ENCODE assay signal across 8 cellular contexts in the genomic region with DNA sequence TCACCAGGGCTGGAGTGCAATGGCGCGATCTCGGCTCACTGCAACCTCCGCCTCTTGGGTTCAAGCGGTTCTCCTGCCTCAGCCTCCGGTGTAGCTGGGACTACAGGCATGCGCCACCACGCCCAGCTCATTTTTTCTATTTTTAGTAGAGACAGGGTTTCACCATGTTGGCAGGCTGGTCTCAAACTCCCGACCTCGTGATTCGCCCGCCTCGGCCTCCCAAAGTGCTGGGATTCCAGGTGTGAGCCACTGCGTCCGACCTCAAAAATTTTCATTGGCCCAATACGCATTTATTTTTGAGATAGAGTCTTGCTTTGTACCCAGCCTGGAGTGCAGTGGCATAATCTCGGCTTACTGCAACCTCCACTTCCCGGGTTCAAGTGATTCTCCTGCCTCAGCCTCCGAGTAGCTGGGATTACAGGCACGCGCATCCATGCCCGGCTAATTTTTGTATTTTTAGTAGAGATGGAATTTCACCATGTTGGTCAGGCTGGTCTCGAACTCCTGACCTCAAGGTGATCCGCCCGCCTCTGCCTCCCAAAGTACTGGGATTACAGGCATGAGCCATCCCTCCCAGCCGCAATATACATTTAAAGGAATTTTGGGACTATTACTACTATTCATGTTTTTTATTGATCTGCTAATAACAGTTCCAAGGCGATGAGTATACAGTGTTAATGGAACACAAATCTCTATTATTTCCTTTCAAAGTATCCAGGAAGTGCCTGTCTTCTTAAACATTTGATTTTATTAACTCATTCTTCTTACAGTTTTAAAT. TPM values are rescaled to one million over a fixed set of nuclear protein-coding genes. Genes with fewer than 3 reads are reported as not detected.
DNase-seq lines count a peak whose midpoint lies in the region; ATAC-seq, FAIRE-seq and TF ChIP-seq lines count a peak whose summit lies in the region.
"Not testable (repeated sequence)": the region's sequence is repeated elsewhere in the genome, so short reads cannot be mapped to it uniquely, and the experiment has no call there.

No MANE protein-coding gene starts in this region.

- H3K9ac ChIP-seq in adipocyte (ENCODE audit: low read length) (peak overlapping the region; percentile 100), kidney (ENCODE audit: low read length in 2 of 2) (peak overlapping the region in 1 of 2 donors; percentile 99)
- H3K9ac ChIP-seq in endodermal cell (ENCODE audit: extremely low read depth, low read length, poor library complexity, severe bottlenecking): not testable (repeated sequence)

- peak overlapping the region; percentile 100 for H3K27ac Mint-ChIP-seq in CD8-positive, alpha-beta T cell
- peak overlapping the region; percentile 98 for H3K27ac Mint-ChIP-seq in T-helper 17 cell
- H3K27ac Mint-ChIP-seq in endodermal cell: peak overlapping the region; percentile 99
- H3K27ac Mint-ChIP-seq in osteocyte (ENCODE audit: unreplicated experiment): peak overlapping the region; percentile 99

- intact Hi-C loops in CD8-positive, alpha-beta T cell (cut with DNase I, micrococcal nuclease): loop anchor here (2.0 to 10.0 kb wide), 5 partner anchors 249 to 1353 kb away; a partner anchor contains a TSS
- intact Hi-C loops in kidney (cut with DNase I): not testable (repeated sequence)
- intact Hi-C loops in tibial artery (cut with DNase I; ENCODE audit: low total_unique reads): loop anchor here (2.0 kb wide), 1 partner anchor 17 kb away; a partner anchor contains a TSS

- H3K9me3 ChIP-seq in CD8-positive, alpha-beta T cell (ENCODE audit: low read length); KOPT-K1 (ENCODE audit: insufficient read depth, low read length, poor library complexity, severe bottlenecking); T-helper 17 cell (ENCODE audit: control insufficient read depth, low read length, poor library complexity, severe bottlenecking); adipocyte (ENCODE audit: control insufficient read depth, low read length); endodermal cell (ENCODE audit: control insufficient read depth, low read length); kidney (ENCODE audit: control insufficient read depth in 1 of 2, low read length in 2 of 2); tibial artery: not testable (repeated sequence)

- TF ChIP-seq CTCF in CD8-positive, alpha-beta T cell (IDR thresholded peaks at IDR 0.05); endodermal cell (conservative IDR thresholded peaks at IDR 0.05); kidney (IDR thresholded peaks at IDR 0.05; ENCODE audit: borderline replicate concordance, extremely low read depth, insufficient read depth); osteocyte (IDR thresholded peaks at IDR 0.05); tibial artery (IDR thresholded peaks at IDR 0.05): not testable (repeated sequence)

- H3K27me3 ChIP-seq in CD8-positive, alpha-beta T cell (ENCODE audit: insufficient read depth, low read length); adipocyte (replicated peaks; ENCODE audit: control insufficient read depth, insufficient read depth, low read length); endodermal cell (ENCODE audit: control insufficient read depth, insufficient read depth, low read length, poor library complexity, severe bottlenecking); tibial artery: not testable (repeated sequence)

- POLR2A ChIA-PET in CD8-positive, alpha-beta T cell (lab: Charles Lee): interaction anchor here (0.6 kb wide), 1 partner anchor 12 kb away, joined by 3 read pairs; no protein-coding TSS in a partner anchor

- H3K27ac ChIP-seq in CD8-positive, alpha-beta T cell (ENCODE audit: low read depth, low read length): peak overlapping the region; percentile 93
- H3K27ac ChIP-seq in KOPT-K1 (ENCODE audit: low read depth, low read length, poor library complexity, severe bottlenecking) (peak overlapping the region; percentile 90), kidney (ENCODE audit: low read depth in 2 of 2, low read length in 2 of 2) (peak overlapping the region; percentile 93 to 99), tibial artery (peak overlapping the region; percentile 98 to 100)
- H3K27ac ChIP-seq in endodermal cell (ENCODE audit: low read depth, low read length): not testable (repeated sequence)

- peaks cover 25% of the 10 kb centered on the region for H3K4me1 ChIP-seq in CD8-positive, alpha-beta T cell (ENCODE audit: insufficient read depth, low read length)
- H3K4me1 ChIP-seq in adipocyte (ENCODE audit: control insufficient read depth, insufficient read depth, low read length) (peaks cover 32% of the 10 kb centered on the region), kidney (ENCODE audit: control insufficient read depth in 1 of 2, insufficient read depth in 1 of 2, low read depth in 1 of 2, low read length in 2 of 2) (peaks cover 5 to 15% of the 10 kb centered on the region in 2 donors), tibial artery (peaks cover 0 to 30% (median 14%) of the 10 kb centered on the region in 4 donors)
- H3K4me1 ChIP-seq in endodermal cell (ENCODE audit: control insufficient read depth, insufficient read depth, low read length): not testable (repeated sequence)

- H3K4me3 ChIP-seq in CD8-positive, alpha-beta T cell (ENCODE audit: low read depth, low read length): peak overlapping the region; percentile 97
- H3K4me3 ChIP-seq in adipocyte (ENCODE audit: low read length): peak overlapping the region; percentile 93
- peak overlapping the region; percentile 95 for H3K4me3 ChIP-seq in endodermal cell (ENCODE audit: low read length)
- peak overlapping the region; percentile 83 to 85 for H3K4me3 ChIP-seq in kidney (ENCODE audit: low read length in 2 of 2)
- peak overlapping the region; percentile 83 to 100 for H3K4me3 ChIP-seq in tibial artery

- not testable (repeated sequence) for FAIRE-seq in kidney (lab: Jason Lieb, UNC)

- H3K4me1 Mint-ChIP-seq in CD8-positive, alpha-beta T cell (ENCODE audit: low read depth): peaks cover 29% of the 10 kb centered on the region
- H3K4me1 Mint-ChIP-seq in T-helper 17 cell (peaks cover 22% of the 10 kb centered on the region), endodermal cell (peaks cover 14% of the 10 kb centered on the region), osteocyte (ENCODE audit: unreplicated experiment) (peaks cover 37% of the 10 kb centered on the region)

- ATAC-seq in CD8-positive, alpha-beta T cell; T-helper 17 cell: not testable (repeated sequence)

- H3K27me3 Mint-ChIP-seq in CD8-positive, alpha-beta T cell (ENCODE audit: low read depth); T-helper 17 cell; endodermal cell (ENCODE audit: insufficient read depth); osteocyte (ENCODE audit: unreplicated experiment): not testable (repeated sequence)

- H3K9me3 Mint-ChIP-seq in CD8-positive, alpha-beta T cell; endodermal cell; osteocyte (ENCODE audit: unreplicated experiment): not testable (repeated sequence)

- peak overlapping the region; percentile 99 for H3K4me3 Mint-ChIP-seq in CD8-positive, alpha-beta T cell
- H3K4me3 Mint-ChIP-seq in T-helper 17 cell: peak overlapping the region; percentile 96
- H3K4me3 Mint-ChIP-seq in endodermal cell: peak overlapping the region; percentile 97
- peak overlapping the region; percentile 96 for H3K4me3 Mint-ChIP-seq in osteocyte (ENCODE audit: unreplicated experiment)

- H3K36me3 ChIP-seq in CD8-positive, alpha-beta T cell (ENCODE audit: insufficient read depth, low read length); adipocyte (ENCODE audit: control insufficient read depth, insufficient read depth, low read length, severe bottlenecking); endodermal cell (ENCODE audit: control insufficient read depth, insufficient read depth, low read length); kidney (ENCODE audit: control insufficient read depth in 1 of 2, insufficient read depth in 2 of 2, low read length in 2 of 2); tibial artery: not testable (repeated sequence)
- peaks cover 11% of the 10 kb centered on the region for H3K36me3 ChIP-seq in KOPT-K1 (ENCODE audit: insufficient read depth, low read length)

- WGBS in endodermal cell (ENCODE audit: insufficient coverage in 1 of 2, insufficient read length in 1 of 2), 2 experiments: 96% methylated on average over 20 to 27 of the region's 27 CpGs

- CTCF ChIA-PET in CD8-positive, alpha-beta T cell (lab: Charles Lee): not testable (repeated sequence)

- DNase-seq in CD8-positive, alpha-beta T cell; T-helper 17 cell; adipocyte (ENCODE audit: low read depth); endodermal cell; kidney; osteocyte (ENCODE audit: extremely low spot score, unreplicated experiment); tibial artery: not testable (repeated sequence)

- H3K36me3 Mint-ChIP-seq in CD8-positive, alpha-beta T cell: peaks cover 20% of the 10 kb centered on the region
- H3K36me3 Mint-ChIP-seq in T-helper 17 cell (ENCODE audit: low read depth); endodermal cell (ENCODE audit: low read depth): not testable (repeated sequence)
- H3K36me3 Mint-ChIP-seq in osteocyte (ENCODE audit: unreplicated experiment): peaks cover 15% of the 10 kb centered on the region

RNA-seq across cellular contexts. Expression of a gene that starts 1.8 kb away (rescaled TPM):
- 100 to 1,000 TPM; 171 to 192 TPM for total RNA-seq in CD8-positive, alpha-beta T cell
- total RNA-seq in T-helper 17 cell (100 to 1,000 TPM; 187 to 190 TPM), endodermal cell (10 to 100 TPM; 71.0 to 76.0 TPM), kidney (97.9 TPM), osteocyte (112 and 116 TPM in 2 replicates)
- polyA plus RNA-seq in endodermal cell (2013, experiment 1 of 2): 74.0 TPM
- polyA plus RNA-seq in endodermal cell (2013, experiment 2 of 2): 62.3 TPM
- polyA plus RNA-seq in kidney (ENCODE audit: insufficient read depth, low read depth, low replicate concordance): 33.0 TPM

RNA-seq across cellular contexts. Expression of a gene that starts 16.8 kb away (rescaled TPM):
- 1 to 10 TPM; 1.2 to 3.0 TPM for total RNA-seq in CD8-positive, alpha-beta T cell
- 1 to 10 TPM; 3.6 to 6.3 TPM for total RNA-seq in T-helper 17 cell
- total RNA-seq in endodermal cell: 10 to 100 TPM; 10.8 to 17.1 TPM
- 40.8 TPM for polyA plus RNA-seq in endodermal cell (2013, experiment 1 of 2)
- polyA plus RNA-seq in endodermal cell (2013, experiment 2 of 2): 40.9 TPM
- 23.0 TPM for total RNA-seq in kidney
- polyA plus RNA-seq in kidney (ENCODE audit: insufficient read depth, low read depth, low replicate concordance): 109 TPM
- 8.6 and 13.5 TPM in 2 replicates for total RNA-seq in osteocyte
